Comparison of ENCODE assay signal across 1 cellular context in genomic region chr11:64322925-64323260, GRCh38.
TF ChIP-seq lines count a peak whose summit lies in the region.

No MANE protein-coding gene starts in this region.

TF ChIP-seq in IMR-90, 13 proteins besides CTCF, POLR2A, EP300 and RAD21:
- TF ChIP-seq RCOR1 (IDR thresholded peaks at IDR 0.05; ENCODE audit: insufficient replicate concordance, low read length) (no peak), BHLHE40 (IDR thresholded peaks at IDR 0.05; ENCODE audit: low read depth, low read length) (no peak), USF2 (IDR thresholded peaks at IDR 0.05; ENCODE audit: low read depth, low read length) (no peak), NFE2L2 (IDR thresholded peaks at IDR 0.05; ENCODE audit: low read depth, low read length) (no peak), ELK1 (IDR thresholded peaks at IDR 0.05; ENCODE audit: borderline replicate concordance, low read depth, low read length) (no peak), RFX5 (IDR thresholded peaks at IDR 0.05; ENCODE audit: low read depth, low read length) (no peak), MXI1 (IDR thresholded peaks at IDR 0.05; ENCODE audit: borderline replicate concordance, low read depth, low read length) (no peak), CEBPB (IDR thresholded peaks at IDR 0.05; ENCODE audit: low read depth, low read length) (no peak)
